Comparison of ENCODE assay signal across 8 cellular contexts in the genomic region with DNA sequence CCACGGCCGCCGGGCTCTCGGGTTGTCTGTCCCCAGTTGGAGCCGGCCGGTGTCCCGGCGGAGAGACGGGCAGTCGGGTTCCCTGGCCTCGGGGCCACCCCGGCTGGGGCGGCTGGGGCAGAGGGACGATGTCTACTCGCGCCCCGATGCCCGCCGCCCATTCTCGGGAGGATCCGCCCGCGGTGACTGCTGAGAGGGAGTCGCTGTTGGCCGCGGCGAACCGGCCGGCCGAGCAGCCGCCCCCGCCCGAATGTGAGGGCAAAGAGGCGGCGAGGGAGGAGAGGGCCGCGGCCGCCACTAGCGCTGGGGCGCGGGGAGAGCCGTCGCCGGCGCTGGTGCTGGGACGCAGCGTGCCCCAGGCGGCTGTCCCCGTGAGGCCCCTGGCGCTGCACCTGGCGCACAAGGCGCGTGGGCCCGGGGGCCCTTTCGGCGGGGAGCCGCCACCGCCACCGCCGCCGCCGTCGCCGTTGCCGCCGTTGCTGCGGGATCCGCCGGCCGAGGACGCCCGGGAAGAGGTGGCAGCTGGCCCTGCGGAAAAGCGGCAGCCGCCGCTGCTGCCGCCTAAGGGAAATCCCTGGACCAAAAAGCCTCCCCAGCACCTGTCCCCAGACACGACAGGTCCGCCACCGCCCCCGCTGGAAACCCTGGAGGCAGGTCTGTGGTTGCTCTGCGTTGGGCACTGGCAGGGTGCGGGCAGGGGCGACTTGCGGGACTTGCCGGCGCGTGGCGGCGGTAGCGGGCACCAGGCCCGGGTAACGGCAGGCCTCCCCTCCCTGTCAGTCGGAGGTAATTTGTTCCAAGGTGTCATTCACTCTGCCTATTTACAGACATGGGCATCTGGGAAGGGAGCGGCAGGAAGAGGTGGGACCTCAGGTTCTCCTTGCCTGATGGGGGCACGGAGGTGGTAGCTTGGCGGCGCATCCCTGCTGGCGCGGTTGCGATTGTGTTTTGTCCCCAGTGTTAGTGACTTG. TPM values are rescaled to one million over a fixed set of nuclear protein-coding genes. Genes with fewer than 3 reads are reported as not detected.
A peak's percentile ranks its signal among the peaks of the same experiment; 100 is the strongest.
DNase-seq lines count a peak whose midpoint lies in the region; ATAC-seq and TF ChIP-seq lines count a peak whose summit lies in the region.

No MANE protein-coding gene starts in this region.

- H2AK5ac ChIP-seq in H9 (ENCODE audit: insufficient read length, low read length), result no peak overlapping the region

- H3K23ac ChIP-seq in H9 (ENCODE audit: insufficient read length, low read depth, low read length), result no peak overlapping the region

- no peak overlapping the region; the same call in 1 of the 2 replicates for H2BK15ac ChIP-seq in H9 (ENCODE audit: low read depth, low read length)

- no peak overlapping the region for H2BK12ac ChIP-seq in H9 (ENCODE audit: insufficient read length, low read depth, low read length)

- no peak overlapping the region for H3K56ac ChIP-seq in H9 (ENCODE audit: insufficient read length, low read depth, low read length)

- no peak overlapping the region for H3K27ac ChIP-seq in H9 (ENCODE audit: insufficient read length, low read depth, low read length)
- peak overlapping the region; percentile 98 for H3K27ac ChIP-seq in left ventricle myocardium inferior (replicated peaks)
- H3K27ac ChIP-seq in upper lobe of left lung, result peak overlapping the region; percentile 92 to 95 (median 94)

- no CpG with 5 or more reads among the region's 101 CpGs for WGBS in H9 (ENCODE audit: extremely low coverage, insufficient read length, low lambda C conversion rate)
- WGBS in upper lobe of left lung, 2 donors, result 0 to 1% methylated on average over 16 to 77 of the region's 101 CpGs

- H2AFZ ChIP-seq in H9 (ENCODE audit: low read length) (no peak overlapping the region), Loucy (ENCODE audit: low read length) (peak overlapping the region; percentile 79)

- no peaks in the 10 kb centered on the region for H3K4me1 ChIP-seq in H9 (ENCODE audit: insufficient read depth, low read length)
- peaks cover 16% of the 10 kb centered on the region for H3K4me1 ChIP-seq in Loucy (ENCODE audit: insufficient read depth, low read length, poor library complexity, severe bottlenecking)
- H3K4me1 ChIP-seq in adipocyte (ENCODE audit: control insufficient read depth, insufficient read depth, low read length), result peaks cover 14% of the 10 kb centered on the region
- peaks cover 23% of the 10 kb centered on the region for H3K4me1 ChIP-seq in left ventricle myocardium inferior
- peaks cover 0 to 21% (median 6%) of the 10 kb centered on the region in 4 donors for H3K4me1 ChIP-seq in upper lobe of left lung

- H3K9ac ChIP-seq in H9 (ENCODE audit: extremely low read depth, insufficient read length, low read length) (peak overlapping the region; percentile 55), Loucy (ENCODE audit: low read depth, low read length, poor library complexity, severe bottlenecking) (peak overlapping the region; percentile 87), adipocyte (ENCODE audit: low read length) (peak overlapping the region; percentile 88)

- H3K9me3 Mint-ChIP-seq in H9, result no peaks in the 10 kb centered on the region

- no peak overlapping the region for H4K8ac ChIP-seq in H9 (replicated peaks; ENCODE audit: insufficient read length, low read depth, low read length)

- no peaks in the 10 kb centered on the region for H3K27me3 ChIP-seq in H9 (ENCODE audit: insufficient read depth, low read length)
- H3K27me3 ChIP-seq in Loucy (ENCODE audit: insufficient read depth, low read length, poor library complexity, severe bottlenecking), result no peaks in the 10 kb centered on the region
- H3K27me3 ChIP-seq in adipocyte (replicated peaks; ENCODE audit: control insufficient read depth, insufficient read depth, low read length), result no peaks in the 10 kb centered on the region
- no peaks in the 10 kb centered on the region for H3K27me3 ChIP-seq in left ventricle myocardium inferior (ENCODE audit: low read depth)
- no peaks in the 10 kb centered on the region for H3K27me3 ChIP-seq in upper lobe of left lung

- H3K79me2 ChIP-seq in H9 (ENCODE audit: insufficient read depth, low read length), result peaks cover 7% of the 10 kb centered on the region; the same call in 1 of the 2 replicates
- peaks cover 25% of the 10 kb centered on the region for H3K79me2 ChIP-seq in Loucy (ENCODE audit: insufficient read depth, low read length)

- TF ChIP-seq CTCF in H9 (conservative IDR thresholded peaks at IDR 0.05) (peak; percentile 26; the same call in 1 of the 3 replicates), Loucy (conservative IDR thresholded peaks at IDR 0.05; ENCODE audit: low read length) (peak; percentile 30; the same call in 1 of the 2 replicates), left ventricle myocardium inferior (IDR thresholded peaks at IDR 0.05; ENCODE audit: borderline replicate concordance) (no peak), upper lobe of left lung (IDR thresholded peaks at IDR 0.05) (peak in 1 of 6 experiments; percentile 24)

- H3K9me2 ChIP-seq in Loucy (replicated peaks; ENCODE audit: low read depth, low read length), result no peaks in the 10 kb centered on the region

- peak overlapping the region; percentile 51 for H3K14ac ChIP-seq in H9 (ENCODE audit: insufficient read depth, low read length)

- H2BK20ac ChIP-seq in H9 (ENCODE audit: low read depth, low read length, poor library complexity, severe bottlenecking), result no peak overlapping the region

- H3K4me2 ChIP-seq in H9 (ENCODE audit: insufficient read depth, insufficient read length, low read length) (peak overlapping the region; percentile 80), Loucy (ENCODE audit: low read depth, low read length, poor library complexity, severe bottlenecking) (peak overlapping the region; percentile 59)

- intact Hi-C loops in left ventricle myocardium inferior (cut with micrococcal nuclease), result no loop called here
- intact Hi-C loops in posterior vena cava (cut with DNase I), result no loop called here

- TF ChIP-seq EP300 in upper lobe of left lung (IDR thresholded peaks at IDR 0.05), result no peak

- H3K4ac ChIP-seq in H9 (ENCODE audit: low read depth, low read length), result no peak overlapping the region

- no peak overlapping the region for H4K5ac ChIP-seq in H9 (ENCODE audit: insufficient read length, low read depth, low read length)

- no peak overlapping the region for H2BK120ac ChIP-seq in H9 (ENCODE audit: low read depth, low read length, poor library complexity, severe bottlenecking)

- no peaks in the 10 kb centered on the region for H3K36me3 ChIP-seq in Loucy (ENCODE audit: insufficient read depth, low read length)
- H3K36me3 ChIP-seq in adipocyte (ENCODE audit: control insufficient read depth, insufficient read depth, low read length, severe bottlenecking), result no peaks in the 10 kb centered on the region
- no peaks in the 10 kb centered on the region for H3K36me3 ChIP-seq in left ventricle myocardium inferior
- no peaks in the 10 kb centered on the region for H3K36me3 ChIP-seq in upper lobe of left lung

- DNase-seq in GM04504 (ENCODE audit: low read depth) (peak; percentile 16), H9 (peak; percentile 76), SW480 (ENCODE audit: low spot score) (peak; percentile 83), adipocyte (ENCODE audit: low read depth) (peak; percentile 75), left ventricle myocardium inferior (peak; percentile 53), posterior vena cava (ENCODE audit: low spot score) (peak; percentile 88), upper lobe of left lung (peak in 1 of 2 donors; percentile 58)

- peak overlapping the region; percentile 60 to 94 (median 83); a peak in 4 of 7 replicates for H3K27ac Mint-ChIP-seq in H9

- no peaks in the 10 kb centered on the region for H3K79me1 ChIP-seq in H9 (ENCODE audit: insufficient read depth, low read depth, low read length, poor library complexity, severe bottlenecking)

- H3K18ac ChIP-seq in H9 (ENCODE audit: insufficient read length, low read depth, low read length), result peak overlapping the region; percentile 68

- H3K4me3 Mint-ChIP-seq in H9, result peak overlapping the region; percentile 90 to 93

- H3K4me3 ChIP-seq in Loucy (ENCODE audit: low read length, poor library complexity, severe bottlenecking), result peak overlapping the region; percentile 80
- H3K4me3 ChIP-seq in adipocyte (ENCODE audit: low read length), result peak overlapping the region; percentile 95
- H3K4me3 ChIP-seq in left ventricle myocardium inferior, result peak overlapping the region; percentile 91
- H3K4me3 ChIP-seq in upper lobe of left lung, result peak overlapping the region; percentile 83 to 92 (median 88)

- H2BK5ac ChIP-seq in H9 (ENCODE audit: insufficient read length, low read length), result no peak overlapping the region

- peaks cover 11% of the 10 kb centered on the region for H3K23me2 ChIP-seq in H9 (ENCODE audit: insufficient read length, low read depth, low read length, poor library complexity, severe bottlenecking)

- H3K9me3 ChIP-seq in H9 (ENCODE audit: control insufficient read depth, low read depth, low read length) (no peaks in the 10 kb centered on the region), Loucy (ENCODE audit: insufficient read depth, low read depth, low read length) (no peaks in the 10 kb centered on the region), adipocyte (ENCODE audit: control insufficient read depth, low read length) (no peaks in the 10 kb centered on the region), left ventricle myocardium inferior (replicated peaks) (no peaks in the 10 kb centered on the region), upper lobe of left lung (no peaks in the 10 kb centered on the region)

- H3K4me1 Mint-ChIP-seq in H9, result peaks cover 20 to 30% of the 10 kb centered on the region in 2 experiments

- peak; percentile 24 to 51 for ATAC-seq in upper lobe of left lung (ENCODE audit: low FRiP score in 2 of 2)

- no peaks in the 10 kb centered on the region for H4K20me1 ChIP-seq in H9 (ENCODE audit: control insufficient read depth, insufficient read depth, insufficient read length)
- peaks cover 16% of the 10 kb centered on the region for H4K20me1 ChIP-seq in Loucy (ENCODE audit: insufficient read depth, low read length, poor library complexity, severe bottlenecking)

- no peaks in the 10 kb centered on the region for H3K27me3 Mint-ChIP-seq in H9 (ENCODE audit: low read depth)

- no peak for TF ChIP-seq POLR2A in upper lobe of left lung (IDR thresholded peaks at IDR 0.05)

- no peak overlapping the region for H3T11ph ChIP-seq in H9 (ENCODE audit: low read length)

- 0 out of 7 replicates have a peak, but pooled peaks cover 0 to 3% (median 0%) of the 10 kb centered on the region in 3 experiments for H3K36me3 Mint-ChIP-seq in H9 (ENCODE audit: insufficient read depth in 1 of 3, low read depth in 3 of 3)

- H3F3A ChIP-seq in Loucy (ENCODE audit: low read depth), result no peaks in the 10 kb centered on the region

- no peak overlapping the region for H4K91ac ChIP-seq in H9 (ENCODE audit: insufficient read length, low read depth, low read length)

RNA-seq across cellular contexts. Expression of a gene that starts 0.7 kb away (rescaled TPM):
- total RNA-seq in H9 (2021) (42.9 and 44.0 TPM in 2 replicates), left ventricle myocardium inferior (16.1 TPM), posterior vena cava (10 to 100 TPM; 17.9 to 25.8 TPM), upper lobe of left lung (10 to 100 TPM; 13.8 to 41.7 (median 20.7) TPM)
